Comparison of ENCODE assay signal across 8 cellular contexts in the genomic region with DNA sequence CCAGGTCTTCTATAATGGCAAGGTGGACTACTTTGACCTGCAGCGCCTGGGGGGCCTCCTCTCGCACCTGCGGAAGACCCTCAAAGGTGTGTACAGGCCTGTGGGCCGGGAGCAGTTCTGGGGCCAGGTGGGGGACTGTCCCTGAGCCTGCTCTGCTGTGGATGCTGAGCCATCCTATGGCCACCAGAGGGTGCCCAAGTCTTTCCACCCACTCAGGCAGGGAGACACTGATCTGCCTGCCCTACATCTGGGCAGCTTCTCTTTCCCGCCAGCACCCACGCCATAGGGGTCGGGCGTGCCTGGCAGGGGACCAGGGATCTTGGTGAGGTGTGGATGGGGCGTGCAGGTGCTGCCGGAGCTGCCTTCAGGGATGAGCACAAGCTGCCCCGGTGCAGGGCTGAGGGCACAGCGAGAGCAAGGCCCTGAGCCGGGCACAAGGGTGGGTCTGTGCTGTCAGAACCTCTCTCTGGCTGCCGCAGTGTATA. TPM values are rescaled to one million over a fixed set of nuclear protein-coding genes. Genes with fewer than 3 reads are reported as not detected.
A peak's percentile ranks its signal among the peaks of the same experiment; 100 is the strongest.
DNase-seq lines count a peak whose midpoint lies in the region; ATAC-seq and TF ChIP-seq lines count a peak whose summit lies in the region.

No MANE protein-coding gene starts in this region.

- ATAC-seq in GM18907 (IDR thresholded peaks at IDR 0.05; ENCODE audit: unreplicated experiment) (peak; percentile 46), gastrocnemius medialis (peak; percentile 84 to 90), HG03135 (IDR thresholded peaks at IDR 0.05; ENCODE audit: unreplicated experiment) (no peak)

- no peak overlapping the region for H3K4me2 ChIP-seq in SU-DHL-6 (ENCODE audit: low read depth, low read length, poor library complexity, severe bottlenecking)

- no peak overlapping the region for H2AFZ ChIP-seq in SU-DHL-6 (ENCODE audit: low read depth, low read length, severe bottlenecking)

- H3K9me3 ChIP-seq in BE2C (no peaks in the 10 kb centered on the region), SU-DHL-6 (ENCODE audit: insufficient read depth, low read length) (no peaks in the 10 kb centered on the region), adrenal gland (replicated peaks in 1 of 3) (no peaks in the 10 kb centered on the region), left ventricle myocardium inferior (replicated peaks) (no peaks in the 10 kb centered on the region), gastrocnemius medialis (no peaks in the 10 kb centered on the region)

- TF ChIP-seq POLR2A in adrenal gland (IDR thresholded peaks at IDR 0.05) (no peak), gastrocnemius medialis (IDR thresholded peaks at IDR 0.05) (no peak)

- TF ChIP-seq CTCF in BE2C (IDR thresholded peaks at IDR 0.05; ENCODE audit: low read depth, low read length) (peak; percentile 74), LNCAP (IDR thresholded peaks at IDR 0.05) (peak; percentile 90), SU-DHL-6 (IDR thresholded peaks at IDR 0.05; ENCODE audit: insufficient read depth, low read length, poor library complexity, severe bottlenecking) (peak; percentile 67), adrenal gland (IDR thresholded peaks at IDR 0.05) (peak; percentile 64 to 89 (median 80)), left ventricle myocardium inferior (IDR thresholded peaks at IDR 0.05; ENCODE audit: borderline replicate concordance) (peak; percentile 84), gastrocnemius medialis (IDR thresholded peaks at IDR 0.05 in 4 of 5, conservative IDR thresholded peaks at IDR 0.05 in 1 of 5) (peak; percentile 75 to 84 (median 80))

- H3K9me2 ChIP-seq in SU-DHL-6 (replicated peaks; ENCODE audit: insufficient read depth, low read length): no peaks in the 10 kb centered on the region

- DNase-seq in BE2C: peak; percentile 71
- peak; percentile 65 to 84 (median 76) for DNase-seq in adrenal gland
- DNase-seq in left ventricle myocardium inferior: peak; percentile 40
- DNase-seq in gastrocnemius medialis: peak in 1 of 2 donors; percentile 75

- H3K9ac ChIP-seq in SU-DHL-6 (ENCODE audit: low read length): no peak overlapping the region

- H3F3A ChIP-seq in SU-DHL-6 (ENCODE audit: insufficient read depth): no peaks in the 10 kb centered on the region

- intact Hi-C loops in adrenal gland (cut with DNase I): loop anchor here in 1 of 2 donors (10.0 kb wide), 1 partner anchor 131 kb away; no protein-coding TSS in a partner anchor
- intact Hi-C loops in left ventricle myocardium inferior (cut with micrococcal nuclease): no loop called here
- intact Hi-C loops in gastrocnemius medialis (cut with DNase I; ENCODE audit: low total_unique reads): loop anchor here (1.0 to 5.0 kb wide), 2 partner anchors 136 to 204 kb away; no protein-coding TSS in a partner anchor

- H3K4me1 ChIP-seq in BE2C (no peaks in the 10 kb centered on the region), adrenal gland (replicated peaks in 1 of 2) (no peaks in the 10 kb centered on the region), left ventricle myocardium inferior (peaks cover 26% of the 10 kb centered on the region), gastrocnemius medialis (no peaks in the 10 kb centered on the region)

- H3K27ac ChIP-seq in SU-DHL-6 (ENCODE audit: low read depth, low read length) (no peak overlapping the region), adrenal gland (no peak overlapping the region), left ventricle myocardium inferior (replicated peaks) (no peak overlapping the region), gastrocnemius medialis (peak overlapping the region in 2 of 4 donors; percentile 32 to 68)

- H4K20me1 ChIP-seq in SU-DHL-6 (ENCODE audit: low read depth, low read length): no peaks in the 10 kb centered on the region

- H3K79me2 ChIP-seq in SU-DHL-6 (ENCODE audit: insufficient read depth, low read length): no peaks in the 10 kb centered on the region

- H3K4me3 ChIP-seq in BE2C (ENCODE audit: low read depth, low read length) (no peak overlapping the region), SU-DHL-6 (ENCODE audit: insufficient read depth, low read length, poor library complexity, severe bottlenecking) (no peak overlapping the region), adrenal gland (no peak overlapping the region), left ventricle myocardium inferior (no peak overlapping the region), gastrocnemius medialis (no peak overlapping the region)

- 45 to 100% (median 50%) methylated on average over 2 to 14 of the region's 14 CpGs for WGBS in adrenal gland, 4 donors

- H3K27me3 ChIP-seq in BE2C (no peaks in the 10 kb centered on the region), SU-DHL-6 (ENCODE audit: low read length) (no peaks in the 10 kb centered on the region), adrenal gland (no peaks in the 10 kb centered on the region), left ventricle myocardium inferior (ENCODE audit: low read depth) (no peaks in the 10 kb centered on the region), gastrocnemius medialis (no peaks in the 10 kb centered on the region)

- no peaks in the 10 kb centered on the region for H3K36me3 ChIP-seq in BE2C
- no peaks in the 10 kb centered on the region for H3K36me3 ChIP-seq in SU-DHL-6 (ENCODE audit: low read length)
- H3K36me3 ChIP-seq in adrenal gland (replicated peaks in 1 of 2): peaks cover 0 to 61% of the 10 kb centered on the region in 2 donors
- H3K36me3 ChIP-seq in left ventricle myocardium inferior: peaks cover 69% of the 10 kb centered on the region
- peaks cover 0 to 74% of the 10 kb centered on the region in 2 donors for H3K36me3 ChIP-seq in gastrocnemius medialis

- in situ Hi-C loops in gastrocnemius medialis (cut with MboI; ENCODE audit: low sequenced_read_pairs in 4 of 4): no loop called here

RNA-seq across cellular contexts. Expression of a gene that starts 14.1 kb away (rescaled TPM):
- polyA plus RNA-seq in BE2C (2012; ENCODE audit: insufficient read depth, insufficient read length, low read depth): 35.4 TPM
- total RNA-seq in adrenal gland (10 to 100 TPM; 19.5 to 62.3 (median 38.3) TPM), left ventricle myocardium inferior (48.6 TPM), gastrocnemius medialis (100 to 1,000 TPM in 3 of 4 donors, 10 to 100 TPM in 1; 82.8 to 132 (median 128) TPM)
- 10 to 100 TPM; 35.1 to 59.6 (median 48.8) TPM for polyA plus RNA-seq in adrenal gland

RNA-seq across cellular contexts. Expression of a gene that starts 14.2 kb away (rescaled TPM):
- polyA plus RNA-seq in BE2C (2012; ENCODE audit: insufficient read depth, insufficient read length, low read depth): 35.2 TPM
- 10 to 100 TPM; 13.4 to 92.0 (median 36.4) TPM for total RNA-seq in adrenal gland
- 100 to 1,000 TPM in 2 of 3 donors, 1 to 10 TPM in 1; 7.5 to 241 (median 240) TPM for polyA plus RNA-seq in adrenal gland
- total RNA-seq in left ventricle myocardium inferior: 5.4 TPM
- 1 to 10 TPM in 3 of 4 donors, under 1 TPM in 1; 0.10 to 4.8 (median 2.4) TPM for total RNA-seq in gastrocnemius medialis

RNA-seq across cellular contexts. Expression of a gene that starts 16.0 kb away (rescaled TPM):
- 6.7 TPM for polyA plus RNA-seq in BE2C (2012; ENCODE audit: insufficient read depth, insufficient read length, low read depth)
- total RNA-seq in adrenal gland (1 to 10 TPM in 3 of 8 donors, under 1 TPM in 2, not detected in 3; 0.34 to 1.3 (median 1.2) TPM), left ventricle myocardium inferior (not detected), gastrocnemius medialis (under 1 TPM in 3 of 4 donors, not detected in 1; 0.10 to 0.76 (median 0.42) TPM)
- polyA plus RNA-seq in adrenal gland: 1 to 10 TPM in 2 of 3 donors, not detected in 1; 2.2 to 3.0 TPM

RNA-seq across cellular contexts. Expression of a gene that starts 20.3 kb away (rescaled TPM):
- polyA plus RNA-seq in BE2C (2012; ENCODE audit: insufficient read depth, insufficient read length, low read depth): 18.8 TPM
- total RNA-seq in adrenal gland: 100 to 1,000 TPM in 1 of 8 donors, 10 to 100 TPM in 7; 22.3 to 141 (median 33.1) TPM
- polyA plus RNA-seq in adrenal gland: 10 to 100 TPM; 11.2 to 38.5 (median 20.2) TPM
- total RNA-seq in left ventricle myocardium inferior: 15.1 TPM
- total RNA-seq in gastrocnemius medialis: 10 to 100 TPM; 14.2 to 26.1 (median 17.0) TPM

RNA-seq across cellular contexts. Expression of a gene that starts 29.3 kb away (rescaled TPM):
- 130 TPM for polyA plus RNA-seq in BE2C (2012; ENCODE audit: insufficient read depth, insufficient read length, low read depth)
- 100 to 1,000 TPM in 6 of 8 donors, 10 to 100 TPM in 2; 86.6 to 158 (median 126) TPM for total RNA-seq in adrenal gland
- 100 to 1,000 TPM in 1 of 3 donors, 10 to 100 TPM in 2; 36.5 to 124 (median 45.9) TPM for polyA plus RNA-seq in adrenal gland
- 99.0 TPM for total RNA-seq in left ventricle myocardium inferior
- 100 to 1,000 TPM; 103 to 140 (median 108) TPM for total RNA-seq in gastrocnemius medialis
